ENCODE assay signal across 8 cellular contexts in genomic region chr1:198686069-198686728, GRCh38. TPM values are rescaled to one million over a fixed set of nuclear protein-coding genes. Genes with fewer than 3 reads are reported as not detected.
DNase-seq lines count a peak whose midpoint lies in the region; ATAC-seq, FAIRE-seq and TF ChIP-seq lines count a peak whose summit lies in the region.

No MANE protein-coding gene starts in this region.

- H3K27ac ChIP-seq in K562 (ENCODE audit: extremely low read depth, low read depth, low read length) (no peak overlapping the region), ascending aorta (no peak overlapping the region)

- CTCF ChIA-PET in K562 (lab: Yijun Ruan, JAX; ENCODE audit: low intra/inter-chr PET ratio), result interaction anchor here (1.3 kb wide), 1 partner anchor 1165 kb away, joined by 3 read pairs; no protein-coding TSS in a partner anchor

- FAIRE-seq in K562 (lab: Jason Lieb, UNC), result peak; percentile 6

- no peak for TF ChIP-seq EP300 in K562 (IDR thresholded peaks at IDR 0.05; ENCODE audit: low read length)

- no peaks in the 10 kb centered on the region for H3K9me1 ChIP-seq in K562 (ENCODE audit: control insufficient read depth, insufficient read depth, low read length)

- H3K4me1 ChIP-seq in K562 (replicated peaks in 1 of 2; ENCODE audit: control insufficient read depth in 2 of 2, insufficient read depth in 2 of 2, low read length in 2 of 2) (peaks cover 0 to 1% of the 10 kb centered on the region in 2 experiments; a peak in 2 of 5 replicates), ascending aorta (no peaks in the 10 kb centered on the region)

- no peak for ATAC-seq in activated T-cell treated with anti-CD3 and anti-CD28 coated beads, Interleukin-2, amount 50 U/mL, for 4 hours
- no peak for ATAC-seq in K562

- H3K4me1 Mint-ChIP-seq in activated T-cell treated with anti-CD3 and anti-CD28 coated beads, Interleukin-2, amount 50 U/mL, for 4 hours (ENCODE audit: low read depth), result peaks cover 82% of the 10 kb centered on the region
- H3K4me1 Mint-ChIP-seq in nephron, result peaks cover 20% of the 10 kb centered on the region

- in situ Hi-C loops in K562 (cut with MboI), result no loop called here

- no peaks in the 10 kb centered on the region for H3K27me3 Mint-ChIP-seq in activated T-cell treated with anti-CD3 and anti-CD28 coated beads, Interleukin-2, amount 50 U/mL, for 4 hours (ENCODE audit: low read depth)
- H3K27me3 Mint-ChIP-seq in nephron (ENCODE audit: low read depth), result no peaks in the 10 kb centered on the region

- TF ChIP-seq CTCF in K562 (IDR thresholded peaks at IDR 0.05 in 2 of 3, conservative IDR thresholded peaks at IDR 0.05 in 1 of 3; ENCODE audit: insufficient read depth in 2 of 3, low read depth in 1 of 3, low read length in 3 of 3) (peak in 2 of 3 experiments; percentile 19 to 56; a peak in 3 of 6 replicates), nephron (IDR thresholded peaks at IDR 0.05; ENCODE audit: unreplicated experiment in 3 of 3) (peak; percentile 14 to 60 (median 26)), ascending aorta (IDR thresholded peaks at IDR 0.05) (peak in 1 of 3 experiments; percentile 12)

- no peak overlapping the region for H2AFZ ChIP-seq in K562 (ENCODE audit: low read depth, low read length)

- H3K9me3 ChIP-seq in K562 (replicated peaks; ENCODE audit: control insufficient read depth, insufficient read depth, low read depth, low read length) (no peaks in the 10 kb centered on the region), ascending aorta (no peaks in the 10 kb centered on the region)

- no peak overlapping the region for H3K4me3 ChIP-seq in K562
- no peak overlapping the region for H3K4me3 ChIP-seq in ascending aorta

- POLR2A ChIA-PET in K562 (lab: Yijun Ruan, JAX), result interaction anchor here (1.0 kb wide), 1 partner anchor 166 kb away, joined by 4 read pairs; no protein-coding TSS in a partner anchor

- peaks cover 22% of the 10 kb centered on the region for H3K36me3 Mint-ChIP-seq in activated T-cell treated with anti-CD3 and anti-CD28 coated beads, Interleukin-2, amount 50 U/mL, for 4 hours (ENCODE audit: insufficient read depth)
- no peaks in the 10 kb centered on the region for H3K36me3 Mint-ChIP-seq in nephron (ENCODE audit: low read depth)

- H3K27ac Mint-ChIP-seq in nephron, result peak overlapping the region in 1 of 3 experiments; percentile 51

- peak; percentile 82 to 86 for TF ChIP-seq RAD21 in K562 (CRISPR knock-in tag; conservative IDR thresholded peaks at IDR 0.05 in 1 of 2, IDR thresholded peaks at IDR 0.05 in 1 of 2)

- no peaks in the 10 kb centered on the region for H4K20me1 ChIP-seq in K562 (replicated peaks; ENCODE audit: control insufficient read depth, insufficient read depth, low read length)

- H3K27me3 ChIP-seq in K562 (ENCODE audit: control insufficient read depth in 2 of 2, insufficient read depth in 2 of 2, low read length in 2 of 2), result no peaks in the 10 kb centered on the region
- H3K27me3 ChIP-seq in ascending aorta, result no peaks in the 10 kb centered on the region

- no peak overlapping the region for H3K4me2 ChIP-seq in K562 (ENCODE audit: insufficient read depth, low read length)

- no TSS peak for BruUV-seq in K562 (replicated peaks; lab: Mats Ljungman, UMichigan)

- H3K36me3 ChIP-seq in K562 (ENCODE audit: control insufficient read depth, insufficient read depth, low read length) (no peaks in the 10 kb centered on the region), ascending aorta (no peaks in the 10 kb centered on the region)

- H3K9ac ChIP-seq in K562 (ENCODE audit: insufficient read depth in 1 of 2, low read depth in 2 of 2, low read length in 2 of 2), result no peak overlapping the region

- DNase-seq in activated T-cell treated with anti-CD3 and anti-CD28 coated beads, Interleukin-2, amount 50 U/mL, for 4 hours, result no peak
- no peak for DNase-seq in activated T-cell treated with anti-CD3 and anti-CD28 coated beads, Interleukin-2, amount 50 U/mL, for 48 hours
- peak; percentile 32 for DNase-seq in NCI-H345 (lab: John Stamatoyannopoulos, UW)
- DNase-seq in K562 (ENCODE audit: extremely low read depth in 1 of 4, low spot score in 3 of 4), result no peak
- no peak for DNase-seq in ascending aorta (ENCODE audit: low spot score in 2 of 2)
- no peak for DNase-seq in hepatic stellate cell (ENCODE audit: low spot score)
- no peak for DNase-seq in anterior cingulate cortex (lab: John Stamatoyannopoulos, UW)

- no peaks in the 10 kb centered on the region for H3K9me3 Mint-ChIP-seq in activated T-cell treated with anti-CD3 and anti-CD28 coated beads, Interleukin-2, amount 50 U/mL, for 4 hours
- no peaks in the 10 kb centered on the region for H3K9me3 Mint-ChIP-seq in nephron

- H3K4me3 Mint-ChIP-seq in activated T-cell treated with anti-CD3 and anti-CD28 coated beads, Interleukin-2, amount 50 U/mL, for 4 hours, result peak overlapping the region; percentile 53
- H3K4me3 Mint-ChIP-seq in nephron, result no peak overlapping the region

- intact Hi-C loops in K562 (cut with micrococcal nuclease) (loop anchor here (1.0 to 5.0 kb wide), 3 partner anchors 163 to 614 kb away; no protein-coding TSS in a partner anchor), ascending aorta (cut with DNase I) (no loop called here)

- peaks cover 47% of the 10 kb centered on the region for H3K79me2 ChIP-seq in K562 (ENCODE audit: control insufficient read depth, insufficient read depth, low read length)

- no peak for TF ChIP-seq POLR2A in K562 (conservative IDR thresholded peaks at IDR 0.05)

TF ChIP-seq in K562, 482 proteins besides CTCF, POLR2A, EP300 and RAD21 (continues in another document):
- peak; percentile 24; the same call in 1 of the 2 replicates for TF ChIP-seq POLR2H (tag; IDR thresholded peaks at IDR 0.05; ENCODE audit: low read depth)
- TF ChIP-seq DEAF1 (CRISPR knock-in tag; IDR thresholded peaks at IDR 0.05), result peak; percentile 78; the same call in 1 of the 2 replicates
- no peak for TF ChIP-seq IRF1 (CRISPR knock-in tag; IDR thresholded peaks at IDR 0.05; ENCODE audit: borderline replicate concordance)
- peak in 1 of 2 experiments; percentile 39; a peak in 1 of 4 replicates for TF ChIP-seq ARNT (IDR thresholded peaks at IDR 0.05)
- TF ChIP-seq CBX8 (IDR thresholded peaks at IDR 0.05; ENCODE audit: borderline replicate concordance, extremely low read depth, low read depth, low read length, poor library complexity, severe bottlenecking), result no peak
- peak; percentile 12; the same call in 1 of the 2 replicates for TF ChIP-seq EP400 (IDR thresholded peaks at IDR 0.05)
- TF ChIP-seq KLF13 (tag; IDR thresholded peaks at IDR 0.05; ENCODE audit: borderline replicate concordance, low read depth), result no peak

RNA-seq across cellular contexts. Expression of gene PTPRC, which starts 47.4 kb away (rescaled TPM):
- total RNA-seq in activated T-cell treated with anti-CD3 and anti-CD28 coated beads, Interleukin-2, amount 50 U/mL, for 4 hours, result 100 to 1,000 TPM; 181 to 243 (median 224) TPM
- total RNA-seq in K562 (2011; cell fraction: chromatin; rRNA removed; ENCODE audit: low replicate concordance), result 30.9 and 123 TPM in 2 replicates
- total RNA-seq in K562 (2011; cell fraction: nucleolus; rRNA removed), result 20.2 and 42.1 TPM in 2 replicates
- 71.2 and 74.3 TPM in 2 replicates for total RNA-seq in K562 (2011; cell fraction: nucleoplasm; rRNA removed)
- total RNA-seq in K562 (2014; rRNA removed) (44.4 and 55.8 TPM in 2 replicates), K562 (2014; rRNA removed; fragmentation: Illumina TruSeq; extraction: Trizol) (107 and 112 TPM in 2 replicates), K562 (2015; rRNA removed; fragmentation: Illumina TruSeq; extraction: Trizol) (95.3 and 105 TPM in 2 replicates), K562 (2021) (62.9 and 67.6 TPM in 2 replicates), ascending aorta (21.3 TPM)
- polyA plus RNA-seq in K562 (2011; rRNA removed) (7.1 and 21.8 TPM in 2 replicates), K562 (2014; fragmentation: Illumina TruSeq; extraction: Trizol) (73.5 and 86.1 TPM in 2 replicates), K562 (2014; fragmentation: Nextera tagmentation; extraction: Ambion mirVana) (10 to 100 TPM; 38.8 to 65.1 TPM), K562 (2014; rRNA removed) (49.1 and 51.1 TPM in 2 replicates)
- 3.1 and 12.6 TPM in 2 replicates for polyA plus RNA-seq in K562 (2011; cell fraction: cytosol; rRNA removed)
- polyA plus RNA-seq in K562 (2011; cell fraction: nucleus; rRNA removed), result 4.3 and 14.6 TPM in 2 replicates
- 41.4 and 61.2 TPM in 2 replicates for polyA plus RNA-seq in K562 (2012)
- 12.3 and 47.6 TPM in 2 replicates for polyA minus RNA-seq in K562 (2011; rRNA and poly(A)+ RNA removed)
- polyA minus RNA-seq in K562 (2011; cell fraction: cytosol; rRNA and poly(A)+ RNA removed), result 5.2 and 12.3 TPM in 2 replicates
- polyA minus RNA-seq in K562 (2011; cell fraction: nucleus; rRNA and poly(A)+ RNA removed), result 7.1 and 45.3 TPM in 2 replicates
